In the genomic region with DNA sequence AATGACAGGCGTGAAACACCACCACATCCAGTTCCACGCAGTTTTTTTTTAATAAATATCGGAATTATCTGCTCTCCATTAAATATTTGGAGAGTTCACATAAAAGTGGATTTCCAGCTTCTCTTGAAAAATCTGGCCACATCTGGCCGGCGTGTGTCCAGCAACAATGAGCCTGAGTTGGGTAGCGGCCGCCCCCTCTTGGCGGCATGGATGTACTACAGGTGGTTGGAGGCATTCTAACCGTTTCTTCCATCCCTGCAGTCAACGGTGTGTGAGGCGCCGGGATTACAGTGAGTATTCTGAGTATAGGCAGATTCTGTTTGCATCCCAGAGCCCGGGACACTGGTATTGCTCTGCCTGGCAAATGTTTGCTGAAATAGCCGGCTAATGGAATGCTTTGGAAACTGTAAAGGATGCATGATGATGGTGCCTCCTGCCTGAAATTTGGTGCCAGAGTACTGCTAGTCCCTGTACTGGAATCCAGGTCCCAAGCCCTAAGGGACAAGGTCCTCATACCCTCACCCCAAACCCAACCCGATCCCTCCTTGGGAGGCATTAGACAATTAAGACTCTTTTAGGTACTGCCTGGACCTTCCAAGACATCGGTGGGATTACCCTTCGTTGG, we compare ENCODE assay signal across 8 cellular contexts. TPM values are rescaled to one million over a fixed set of nuclear protein-coding genes. Genes with fewer than 3 reads are reported as not detected.
DNase-seq lines count a peak whose midpoint lies in the region; ATAC-seq lines count a peak whose summit lies in the region.

No MANE protein-coding gene starts in this region.

- H3K4me1 ChIP-seq in HAP-1: no peaks in the 10 kb centered on the region

- in situ Hi-C loops in HAP-1 (cut with MboI; ENCODE audit: low sequenced_read_pairs): no loop called here

- no peak overlapping the region for H3K4me3 Mint-ChIP-seq in activated T-cell treated with anti-CD3 and anti-CD28 coated beads, Interleukin-2, amount 50 U/mL, for 4 hours
- no peak overlapping the region for H3K4me3 Mint-ChIP-seq in activated T-helper 1 cell treated with anti-CD3 and anti-CD28 coated beads, Interleukin-12 subunit alpha, Interleukin-12 subunit beta, Interleukin-2, Interleukin-4 antibody, amounts not matched to agents 30 ng/mL and 10 ng/mL and 1 ng/mL, durations not matched to agents 14 hours and 24 hours and 36 hours

- no peaks in the 10 kb centered on the region for H3K36me3 ChIP-seq in HAP-1 (replicated peaks)

- no peak overlapping the region for H3K4me3 ChIP-seq in HAP-1

- no peaks in the 10 kb centered on the region for H3K36me3 Mint-ChIP-seq in activated T-cell treated with anti-CD3 and anti-CD28 coated beads, Interleukin-2, amount 50 U/mL, for 4 hours (ENCODE audit: insufficient read depth)
- peaks cover 9% of the 10 kb centered on the region for H3K36me3 Mint-ChIP-seq in activated T-helper 1 cell treated with anti-CD3 and anti-CD28 coated beads, Interleukin-12 subunit alpha, Interleukin-12 subunit beta, Interleukin-2, Interleukin-4 antibody, amounts not matched to agents 30 ng/mL and 10 ng/mL and 1 ng/mL, durations not matched to agents 14 hours and 24 hours and 36 hours (ENCODE audit: low read depth)

- no peaks in the 10 kb centered on the region for H3K27me3 Mint-ChIP-seq in activated T-cell treated with anti-CD3 and anti-CD28 coated beads, Interleukin-2, amount 50 U/mL, for 4 hours (ENCODE audit: low read depth)
- H3K27me3 Mint-ChIP-seq in activated T-helper 1 cell treated with anti-CD3 and anti-CD28 coated beads, Interleukin-12 subunit alpha, Interleukin-12 subunit beta, Interleukin-2, Interleukin-4 antibody, amounts not matched to agents 30 ng/mL and 10 ng/mL and 1 ng/mL, durations not matched to agents 14 hours and 24 hours and 36 hours (ENCODE audit: insufficient read depth): no peaks in the 10 kb centered on the region

- DNase-seq in NCI-H345 (lab: John Stamatoyannopoulos, UW) (peak; percentile 3), NCI-H345 treated with DMSO at 0.1 percent for 48 hours (lab: John Stamatoyannopoulos, UW; ENCODE audit: unreplicated experiment) (no peak), HAP-1 (ENCODE audit: low spot score in 2 of 2) (peak; percentile 30 to 85), NCI-H460 (ENCODE audit: extremely low read depth, low read depth) (peak; percentile 69), germinal center (ENCODE audit: low spot score) (peak; percentile 69), pons (ENCODE audit: low spot score) (peak; percentile 52)
- DNase-seq in activated T-cell treated with anti-CD3 and anti-CD28 coated beads, Interleukin-2, amount 50 U/mL, for 4 hours: peak; percentile 57
- no peak for DNase-seq in activated T-helper 1 cell treated with anti-CD3 and anti-CD28 coated beads, Interleukin-12 subunit alpha, Interleukin-12 subunit beta, Interleukin-2, Interleukin-4 antibody, amounts not matched to agents 30 ng/mL and 10 ng/mL and 1 ng/mL, durations not matched to agents 14 hours and 24 hours and 36 hours (ENCODE audit: low spot score)

- no peaks in the 10 kb centered on the region for H3K27me3 ChIP-seq in HAP-1 (ENCODE audit: low read depth)

- H3K9me3 ChIP-seq in HAP-1: no peaks in the 10 kb centered on the region

- intact Hi-C loops in activated T-helper 1 cell treated with anti-CD3 and anti-CD28 coated beads, Interleukin-12 subunit alpha, Interleukin-12 subunit beta, Interleukin-2, Interleukin-4 antibody, amounts not matched to agents 30 ng/mL and 10 ng/mL and 1 ng/mL, durations not matched to agents 14 hours and 24 hours and 36 hours (cut with micrococcal nuclease): loop anchor here (1.0 to 5.0 kb wide), 4 partner anchors 15 to 113 kb away; a partner anchor contains a TSS

- peak; percentile 71 to 77 for ATAC-seq in activated T-cell treated with anti-CD3 and anti-CD28 coated beads, Interleukin-2, amount 50 U/mL, for 4 hours

- no peak overlapping the region for H3K27ac Mint-ChIP-seq in activated T-helper 1 cell treated with anti-CD3 and anti-CD28 coated beads, Interleukin-12 subunit alpha, Interleukin-12 subunit beta, Interleukin-2, Interleukin-4 antibody, amounts not matched to agents 30 ng/mL and 10 ng/mL and 1 ng/mL, durations not matched to agents 14 hours and 24 hours and 36 hours

- peaks cover 18% of the 10 kb centered on the region for H3K4me1 Mint-ChIP-seq in activated T-cell treated with anti-CD3 and anti-CD28 coated beads, Interleukin-2, amount 50 U/mL, for 4 hours (ENCODE audit: low read depth)
- peaks cover 41% of the 10 kb centered on the region for H3K4me1 Mint-ChIP-seq in activated T-helper 1 cell treated with anti-CD3 and anti-CD28 coated beads, Interleukin-12 subunit alpha, Interleukin-12 subunit beta, Interleukin-2, Interleukin-4 antibody, amounts not matched to agents 30 ng/mL and 10 ng/mL and 1 ng/mL, durations not matched to agents 14 hours and 24 hours and 36 hours (ENCODE audit: low read depth)

- no peaks in the 10 kb centered on the region for H3K9me3 Mint-ChIP-seq in activated T-cell treated with anti-CD3 and anti-CD28 coated beads, Interleukin-2, amount 50 U/mL, for 4 hours
- H3K9me3 Mint-ChIP-seq in activated T-helper 1 cell treated with anti-CD3 and anti-CD28 coated beads, Interleukin-12 subunit alpha, Interleukin-12 subunit beta, Interleukin-2, Interleukin-4 antibody, amounts not matched to agents 30 ng/mL and 10 ng/mL and 1 ng/mL, durations not matched to agents 14 hours and 24 hours and 36 hours: no peaks in the 10 kb centered on the region

RNA-seq across cellular contexts. Expression of a gene that starts 13.6 kb away (rescaled TPM):
- total RNA-seq in NCI-H460 (2014; rRNA removed; shearing (Covaris generic)): 19.4 and 23.2 TPM in 2 replicates
- 9.5 and 12.8 TPM in 2 replicates for polyA plus RNA-seq in NCI-H460 (2014; cell fraction: nucleus; rRNA removed)
- total RNA-seq in activated T-cell treated with anti-CD3 and anti-CD28 coated beads, Interleukin-2, amount 50 U/mL, for 4 hours: 1 to 10 TPM; 8.1 to 9.9 (median 9.0) TPM
- total RNA-seq in activated T-helper 1 cell treated with anti-CD3 and anti-CD28 coated beads, Interleukin-12 subunit alpha, Interleukin-12 subunit beta, Interleukin-2, Interleukin-4 antibody, amounts not matched to agents 30 ng/mL and 10 ng/mL and 1 ng/mL, durations not matched to agents 14 hours and 24 hours and 36 hours: 16.9 and 21.1 TPM in 2 replicates

RNA-seq across cellular contexts. Expression of a gene that starts 15.5 kb away (rescaled TPM):
- 1.2 and 1.9 TPM in 2 replicates for total RNA-seq in NCI-H460 (2014; rRNA removed; shearing (Covaris generic))
- 0.26 and 1.1 TPM in 2 replicates for polyA plus RNA-seq in NCI-H460 (2014; cell fraction: nucleus; rRNA removed)
- 10 to 100 TPM; 20.0 to 23.0 (median 21.2) TPM for total RNA-seq in activated T-cell treated with anti-CD3 and anti-CD28 coated beads, Interleukin-2, amount 50 U/mL, for 4 hours
- 24.3 and 25.4 TPM in 2 replicates for total RNA-seq in activated T-helper 1 cell treated with anti-CD3 and anti-CD28 coated beads, Interleukin-12 subunit alpha, Interleukin-12 subunit beta, Interleukin-2, Interleukin-4 antibody, amounts not matched to agents 30 ng/mL and 10 ng/mL and 1 ng/mL, durations not matched to agents 14 hours and 24 hours and 36 hours

Comparison
In these comparisons a context has a peak if more than half of its experiments do, and no peak if none do; other contexts are left out.
1. DNase-seq: peak in NCI-H345 (single experiment), HAP-1 (2 of 2), NCI-H460 (single experiment), activated T-cell treated with anti-CD3 and anti-CD28 coated beads, Interleukin-2, amount 50 U/mL, for 4 hours (single experiment), germinal center (single experiment) and pons (single experiment); none in NCI-H345 treated with DMSO at 0.1 percent for 48 hours (single experiment) and activated T-helper 1 cell treated with anti-CD3 and anti-CD28 coated beads, Interleukin-12 subunit alpha, Interleukin-12 subunit beta, Interleukin-2, Interleukin-4 antibody, amounts not matched to agents 30 ng/mL and 10 ng/mL and 1 ng/mL, durations not matched to agents 14 hours and 24 hours and 36 hours (single experiment).